ENCODE assay signal across 1 cellular context in the genomic region with DNA sequence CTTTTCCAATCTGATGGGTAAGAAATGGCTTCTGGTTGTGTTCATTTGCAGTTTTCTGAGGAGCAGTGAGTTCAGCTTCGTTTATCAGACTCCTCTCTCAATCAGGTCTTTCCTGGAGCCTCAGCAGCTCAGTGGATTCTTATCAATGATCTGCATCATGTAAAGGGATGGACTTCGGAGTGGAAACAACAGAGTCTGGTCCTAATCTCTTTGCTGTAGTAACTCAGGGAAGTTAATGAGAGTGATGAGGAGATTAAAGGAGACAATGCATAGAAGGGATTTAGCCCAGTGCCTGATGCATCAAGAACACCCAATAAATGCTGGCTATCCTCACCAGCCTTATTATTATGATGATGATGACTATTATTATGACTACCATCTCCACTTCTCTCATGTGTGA.
TF ChIP-seq lines count a peak whose summit lies in the region.

No MANE protein-coding gene starts in this region.

TF ChIP-seq in SK-N-SH treated with all-trans-retinoic acid at 6 μM for 48 hours, 23 proteins besides CTCF, POLR2A, EP300 and RAD21 (continued from another document):
- TF ChIP-seq, protein P1, sequence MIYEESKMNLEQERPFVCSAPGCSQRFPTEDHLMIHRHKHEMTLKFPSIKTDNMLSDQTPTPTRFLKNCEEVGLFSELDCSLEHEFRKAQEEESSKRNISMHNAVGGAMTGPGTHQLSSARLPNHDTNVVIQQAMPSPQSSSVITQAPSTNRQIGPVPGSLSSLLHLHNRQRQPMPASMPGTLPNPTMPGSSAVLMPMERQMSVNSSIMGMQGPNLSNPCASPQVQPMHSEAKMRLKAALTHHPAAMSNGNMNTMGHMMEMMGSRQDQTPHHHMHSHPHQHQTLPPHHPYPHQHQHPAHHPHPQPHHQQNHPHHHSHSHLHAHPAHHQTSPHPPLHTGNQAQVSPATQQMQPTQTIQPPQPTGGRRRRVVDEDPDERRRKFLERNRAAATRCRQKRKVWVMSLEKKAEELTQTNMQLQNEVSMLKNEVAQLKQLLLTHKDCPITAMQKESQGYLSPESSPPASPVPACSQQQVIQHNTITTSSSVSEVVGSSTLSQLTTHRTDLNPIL (CRISPR knock-in tag; IDR thresholded peaks at IDR 0.05; ENCODE audit: low read depth): no peak
- TF ChIP-seq ZNF70 (CRISPR knock-in tag; IDR thresholded peaks at IDR 0.05): no peak
- no peak for TF ChIP-seq SNAI2 (CRISPR knock-in tag; IDR thresholded peaks at IDR 0.05)
- no peak for TF ChIP-seq BACH2 (CRISPR knock-in tag; IDR thresholded peaks at IDR 0.05; ENCODE audit: borderline replicate concordance)
- TF ChIP-seq ARNTL (CRISPR knock-in tag; IDR thresholded peaks at IDR 0.05; ENCODE audit: borderline replicate concordance, low read depth): no peak
- TF ChIP-seq ZNF565 (CRISPR knock-in tag; conservative IDR thresholded peaks at IDR 0.05; ENCODE audit: low read depth): no peak
TF ChIP-seq in SK-N-SH treated with all-trans-retinoic acid at 6 μM for 48 hours: peak in this region for 0.
